8 cellular contexts compared by ENCODE assay signal in genomic region chr22:26429458-26430238, GRCh38. TPM values are rescaled to one million over a fixed set of nuclear protein-coding genes. Genes with fewer than 3 reads are reported as not detected.
DNase-seq lines count a peak whose midpoint lies in the region; ATAC-seq and TF ChIP-seq lines count a peak whose summit lies in the region.

No MANE protein-coding gene starts in this region.

- no peak for TF ChIP-seq POLR2A in transverse colon (IDR thresholded peaks at IDR 0.05)

- ATAC-seq in heart right ventricle (peak in 3 of 8 donors; percentile 5 to 27 (median 24)), HG03460 (IDR thresholded peaks at IDR 0.05; ENCODE audit: unreplicated experiment) (peak; percentile 3), left lung (no peak), HG03196 (IDR thresholded peaks at IDR 0.05; ENCODE audit: unreplicated experiment) (no peak)

- TF ChIP-seq CTCF in heart right ventricle (IDR thresholded peaks at IDR 0.05) (no peak), left lung (IDR thresholded peaks at IDR 0.05) (no peak), transverse colon (IDR thresholded peaks at IDR 0.05) (no peak)

- H3K27ac ChIP-seq in heart right ventricle (no peak overlapping the region), left lung (peak overlapping the region in 1 of 2 donors; percentile 28), transverse colon (peak overlapping the region in 3 of 4 donors; percentile 47 to 86 (median 51))

- H3K9ac ChIP-seq in adipocyte (ENCODE audit: low read length) = no peak overlapping the region

- H3K4me3 ChIP-seq in heart right ventricle = peak overlapping the region in 9 of 10 donors; percentile 14 to 69 (median 52)
- peak overlapping the region; percentile 51 for H3K4me3 ChIP-seq in adipocyte (ENCODE audit: low read length)
- peak overlapping the region; percentile 25 to 59 for H3K4me3 ChIP-seq in left lung
- peak overlapping the region; percentile 26 to 82 (median 64) for H3K4me3 ChIP-seq in transverse colon

- in situ Hi-C loops in transverse colon (cut with MboI; ENCODE audit: low pct_ligation_motif_present in 1 of 4, low pct_unique_long_range_greater_than_20kb in 1 of 4, low sequenced_read_pairs in 3 of 4) = no loop called here

- intact Hi-C loops in heart right ventricle (cut with DNase I) = no loop called here
- intact Hi-C loops in cardiac septum (cut with DNase I) = no loop called here
- intact Hi-C loops in left lung (cut with DNase I) = no loop called here
- intact Hi-C loops in transverse colon (cut with DNase I; ENCODE audit: low total_unique reads) = no loop called here

- 6% methylated on average over 32 to 50 of the region's 50 CpGs for WGBS in heart right ventricle, 2 donors
- WGBS in transverse colon (ENCODE audit: low coverage in 1 of 2), 2 donors = 9 to 17% methylated on average over 12 to 34 of the region's 50 CpGs

- no peak for TF ChIP-seq EP300 in transverse colon (IDR thresholded peaks at IDR 0.05; ENCODE audit: low read depth)

- H3K36me3 ChIP-seq in heart right ventricle = peaks cover 0 to 12% (median 0%) of the 10 kb centered on the region in 9 donors
- no peaks in the 10 kb centered on the region for H3K36me3 ChIP-seq in adipocyte (ENCODE audit: control insufficient read depth, insufficient read depth, low read length, severe bottlenecking)
- H3K36me3 ChIP-seq in left lung = peaks cover 0 to 9% of the 10 kb centered on the region in 2 donors
- no peaks in the 10 kb centered on the region for H3K36me3 ChIP-seq in transverse colon

- H3K9me3 ChIP-seq in heart right ventricle = no peaks in the 10 kb centered on the region
- H3K9me3 ChIP-seq in adipocyte (ENCODE audit: control insufficient read depth, low read length) = no peaks in the 10 kb centered on the region
- no peaks in the 10 kb centered on the region for H3K9me3 ChIP-seq in left lung
- H3K9me3 ChIP-seq in transverse colon = no peaks in the 10 kb centered on the region

- H3K4me1 ChIP-seq in heart right ventricle = peaks cover 0 to 36% (median 0%) of the 10 kb centered on the region in 9 donors
- peaks cover 3% of the 10 kb centered on the region for H3K4me1 ChIP-seq in adipocyte (ENCODE audit: control insufficient read depth, insufficient read depth, low read length)
- H3K4me1 ChIP-seq in left lung = peaks cover 0 to 30% of the 10 kb centered on the region in 2 donors
- H3K4me1 ChIP-seq in transverse colon = peaks cover 5 to 16% (median 10%) of the 10 kb centered on the region in 4 donors

- DNase-seq in heart right ventricle (no peak), cardiac septum (ENCODE audit: low spot score) (no peak), adipocyte (ENCODE audit: low read depth) (peak; percentile 22), left lung (peak in 1 of 2 donors; percentile 82), transverse colon (no peak)
- no peak for DNase-seq in stimulated activated CD4-positive, alpha-beta T cell treated with anti-CD3 and anti-CD28 coated beads, Interleukin-4, amount 100 ng/mL, for 24 hours

- H3K27me3 ChIP-seq in heart right ventricle (peaks cover 0 to 38% (median 17%) of the 10 kb centered on the region in 7 donors), adipocyte (replicated peaks; ENCODE audit: control insufficient read depth, insufficient read depth, low read length) (peaks cover 4% of the 10 kb centered on the region), left lung (no peaks in the 10 kb centered on the region), transverse colon (peaks cover 8% of the 10 kb centered on the region)

RNA-seq across cellular contexts. Expression of gene ASPHD2, which starts 0.6 kb away (rescaled TPM):
- total RNA-seq in heart right ventricle (1 to 10 TPM in 1 of 10 donors, under 1 TPM in 7, not detected in 2; 0.07 to 1.8 (median 0.13) TPM), cardiac septum (0.32 TPM), left lung (1 to 10 TPM; 1.3 to 2.1 TPM), transverse colon (1 to 10 TPM in 2 of 4 donors, under 1 TPM in 2; 0.20 to 2.2 (median 1.2) TPM)
- polyA plus RNA-seq in heart right ventricle = under 1 TPM in 1 of 2 donors, not detected in 1; 0.19 TPM

RNA-seq across cellular contexts. Expression of gene HPS4, which starts 53.9 kb away (rescaled TPM):
- total RNA-seq in heart right ventricle = 10 to 100 TPM in 3 of 10 donors, 1 to 10 TPM in 7; 6.6 to 12.0 (median 9.0) TPM
- 10 to 100 TPM in 1 of 2 donors, 1 to 10 TPM in 1; 4.6 to 14.3 TPM for polyA plus RNA-seq in heart right ventricle
- 11.9 TPM for total RNA-seq in cardiac septum
- total RNA-seq in left lung = 10 to 100 TPM; 25.4 to 30.1 TPM
- total RNA-seq in transverse colon = 10 to 100 TPM; 29.1 to 51.2 (median 37.2) TPM

RNA-seq across cellular contexts. Expression of gene SRRD, which starts 54.0 kb away (rescaled TPM):
- 10 to 100 TPM; 19.5 to 26.3 (median 21.2) TPM for total RNA-seq in heart right ventricle
- 10 to 100 TPM; 11.9 to 17.8 TPM for polyA plus RNA-seq in heart right ventricle
- 14.5 TPM for total RNA-seq in cardiac septum
- total RNA-seq in left lung = 10 to 100 TPM; 18.5 to 19.2 TPM
- total RNA-seq in transverse colon = 10 to 100 TPM in 1 of 4 donors, 1 to 10 TPM in 3; 3.0 to 11.4 (median 6.2) TPM

Comparison
In these comparisons a context has a peak if more than half of its experiments do, and no peak if none do; other contexts are left out.
1. H3K27ac ChIP-seq: peak in transverse colon (3 of 4); none in heart right ventricle (0 of 10).
2. Peak in every context shown above with its lines, with median percentiles within 50 percentile points of each other: H3K4me3 ChIP-seq.